ENCODE assay signal across 24 cellular contexts in genomic region chr15:57924536-57924935, GRCh38.
"Had no signal": no experiment of that assay in that cellular context is flagged by ENCODE, and none has a peak within 500 bp of the region (broad histone marks: within the 10 kb centered on the region; RNA-seq: fewer than 3 reads in every experiment).

No MANE protein-coding gene starts in this region.

- ATAC-seq: naive thymus-derived CD4-positive, alpha-beta T cell; stimulated activated naive B cell treated with anti-CD40 and anti-IgM and Interleukin-4, amounts not matched to agents 10 μg/mL and 1 μg/mL and 100 μg/mL, for 72 hours; WTC11 had no signal

- H3K4me3 ChIP-seq: adrenal gland, ascending aorta, left lung, smooth muscle cell, testis had no signal

- H3K36me3 Mint-ChIP-seq: activated naive CD8-positive, alpha-beta T cell; memory B cell; naive thymus-derived CD4-positive, alpha-beta T cell; stimulated activated naive B cell treated with anti-CD40 and anti-IgM and Interleukin-4, amounts not matched to agents 10 μg/mL and 1 μg/mL and 100 μg/mL, for 72 hours; WTC11 had no signal

- H3K9me3 ChIP-seq: adrenal gland, ascending aorta, left lung, testis had no signal

- H3K27ac Mint-ChIP-seq: activated naive CD8-positive, alpha-beta T cell; activated T-cell treated with anti-CD3 and anti-CD28 coated beads, Interleukin-2, amount 50 U/mL, for 24 hours; activated T-helper 2 cell treated with anti-CD3 and anti-CD28 coated beads, Interferon-gamma antibody, Interleukin-2, Interleukin-4, amounts not matched to agents 10 μg/mL and 5 μg/mL and 100 μg/mL, durations not matched to agents 14 hours and 24 hours and 36 hours; memory B cell; naive thymus-derived CD4-positive, alpha-beta T cell; stimulated activated naive B cell treated with anti-CD40 and anti-IgM and Interleukin-4, amounts not matched to agents 10 μg/mL and 1 μg/mL and 100 μg/mL, for 72 hours; WTC11 had no signal

- H3K4me1 Mint-ChIP-seq: memory B cell; naive thymus-derived CD4-positive, alpha-beta T cell; neural crest cell; stimulated activated naive B cell treated with anti-CD40 and anti-IgM and Interleukin-4, amounts not matched to agents 10 μg/mL and 1 μg/mL and 100 μg/mL, for 72 hours; WTC11 had no signal

- H3K4me3 Mint-ChIP-seq: activated naive CD8-positive, alpha-beta T cell; activated T-cell treated with anti-CD3 and anti-CD28 coated beads, Interleukin-2, amount 50 U/mL, for 24 hours; memory B cell; naive thymus-derived CD4-positive, alpha-beta T cell; neural crest cell; stimulated activated naive B cell treated with anti-CD40 and anti-IgM and Interleukin-4, amounts not matched to agents 10 μg/mL and 1 μg/mL and 100 μg/mL, for 72 hours; WTC11 had no signal

- H3K4me2 ChIP-seq: smooth muscle cell had no signal

- H3K27me3 ChIP-seq: adrenal gland, ascending aorta, brain microvascular endothelial cell, left lung, testis had no signal

- H3K36me3 ChIP-seq: adrenal gland, ascending aorta, brain microvascular endothelial cell, left lung had no signal

- DNase-seq: activated CD8-positive, alpha-beta memory T cell treated with anti-CD3 and anti-CD28 coated beads for 24 hours; activated CD8-positive, alpha-beta memory T cell treated with anti-CD3 and anti-CD28 coated beads, Interleukin-2, amount 50 U/mL, for 4 hours; activated naive CD4-positive, alpha-beta T cell; activated T-cell treated with anti-CD3 and anti-CD28 coated beads, Interleukin-2, amount 50 U/mL, for 24 hours; adrenal gland; brain microvascular endothelial cell; caudate nucleus; effector memory CD4-positive, alpha-beta T cell; foreskin melanocyte; left lung; naive thymus-derived CD4-positive, alpha-beta T cell; occipital lobe; stimulated activated CD4-positive, alpha-beta T cell treated with anti-CD3 and anti-CD28 coated beads, Interleukin-2, amount 100 ng/mL, for 48 hours; stimulated activated CD8-positive, alpha-beta memory T cell treated with anti-CD3 and anti-CD28 coated beads, Interleukin-4, amount 100 ng/mL, for 48 hours; stimulated activated naive B cell treated with anti-CD40 and anti-IgM and Interleukin-4, amounts not matched to agents 10 μg/mL and 1 μg/mL and 100 μg/mL, for 72 hours; T-helper 9 cell; testis had no signal

- H3K27ac ChIP-seq: adrenal gland, brain microvascular endothelial cell had no signal

- H3K9me3 Mint-ChIP-seq: activated T-cell treated with anti-CD3 and anti-CD28 coated beads, Interleukin-2, amount 50 U/mL, for 24 hours; activated T-helper 2 cell treated with anti-CD3 and anti-CD28 coated beads, Interferon-gamma antibody, Interleukin-2, Interleukin-4, amounts not matched to agents 10 μg/mL and 5 μg/mL and 100 μg/mL, durations not matched to agents 14 hours and 24 hours and 36 hours; neural crest cell had no signal
